ENCODE assay signal across 2 cellular contexts in the genomic region with DNA sequence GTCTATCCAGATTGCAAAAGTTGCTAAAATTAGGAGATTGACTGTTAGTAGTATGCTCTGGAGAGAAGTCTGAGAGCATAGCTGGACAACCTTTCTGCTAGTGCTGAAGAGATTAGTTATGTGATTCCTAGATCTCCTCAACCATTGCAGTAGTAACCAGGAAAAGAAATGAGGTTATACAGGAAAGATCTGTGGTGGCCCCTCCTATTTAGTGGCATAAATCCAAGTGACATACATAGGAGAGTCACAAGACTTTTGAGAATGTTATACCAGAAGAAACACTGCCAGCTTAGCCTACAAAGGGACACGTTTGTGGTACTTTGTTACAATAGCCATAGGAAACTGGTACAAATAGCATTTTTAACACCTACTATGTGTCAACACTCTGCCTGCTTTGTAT.
A peak's percentile ranks its signal among the peaks of the same experiment; 100 is the strongest.
TF ChIP-seq lines count a peak whose summit lies in the region.

No MANE protein-coding gene starts in this region.

TF ChIP-seq in HepG2, 621 proteins besides CTCF, POLR2A, EP300 and RAD21:
- no peak for TF ChIP-seq SRY (CRISPR knock-in tag; IDR thresholded peaks at IDR 0.05)
- TF ChIP-seq ZNF234 (CRISPR knock-in tag; conservative IDR thresholded peaks at IDR 0.05) = peak; percentile 75; the same call in 1 of the 2 replicates
- TF ChIP-seq TCF7L2 (IDR thresholded peaks at IDR 0.05; ENCODE audit: low read depth, low read length) = no peak
TF ChIP-seq in HepG2: peak in this region for 1.

TF ChIP-seq in HEK293, 187 proteins besides CTCF, POLR2A, EP300 and RAD21:
- TF ChIP-seq SETDB1 (IDR thresholded peaks at IDR 0.05; ENCODE audit: insufficient read length, low read length) = peak; percentile 38
- no peak for TF ChIP-seq SCRT1 (tag by site-specific recombination; IDR thresholded peaks at IDR 0.05; ENCODE audit: borderline replicate concordance)
